In the genomic region with DNA sequence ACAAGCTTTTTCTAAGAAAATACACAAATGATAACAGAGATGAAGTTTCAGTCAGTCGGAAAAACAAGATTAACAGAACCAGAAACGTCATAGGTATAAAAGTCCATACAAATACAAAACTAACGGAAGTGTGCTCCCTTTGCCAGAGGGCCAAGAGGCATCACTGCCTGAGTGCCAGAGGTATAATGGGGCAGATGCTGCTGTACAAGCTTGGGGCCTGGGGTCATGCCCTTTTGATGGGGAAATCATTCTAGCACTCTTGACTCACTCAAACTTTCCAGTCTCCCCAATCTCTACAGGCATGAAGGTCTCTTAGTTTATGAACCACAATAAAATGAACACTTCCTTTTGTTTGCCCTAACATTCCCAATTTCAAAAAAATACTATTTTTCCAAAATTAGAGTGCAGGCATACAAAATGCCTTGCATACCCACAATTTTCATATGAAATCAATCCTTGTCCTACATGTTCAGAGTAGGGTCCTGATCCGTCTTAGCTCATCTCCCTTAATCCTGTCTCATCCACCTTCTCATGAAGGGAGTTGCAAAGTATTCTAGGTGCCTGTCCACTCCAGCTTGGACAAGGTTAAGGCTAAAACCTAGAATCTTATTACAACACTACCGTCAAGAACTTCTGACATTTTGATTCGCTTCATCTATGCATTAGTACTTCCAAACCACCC, we compare ENCODE assay signal across 10 cellular contexts. TPM values are rescaled to one million over a fixed set of nuclear protein-coding genes. Genes with fewer than 3 reads are reported as not detected.
DNase-seq lines count a peak whose midpoint lies in the region; ATAC-seq and TF ChIP-seq lines count a peak whose summit lies in the region.
"Had no signal": no experiment of that assay in that cellular context is flagged by ENCODE, and none has a peak within 500 bp of the region (broad histone marks: within the 10 kb centered on the region; RNA-seq: fewer than 3 reads in every experiment).

No MANE protein-coding gene starts in this region.

- DNase-seq in BE2C (no peak), COLO829 (ENCODE audit: low spot score) (no peak), middle frontal gyrus (ENCODE audit: extremely low spot score, low spot score) (no peak)
- DNase-seq in central memory CD8-positive, alpha-beta T cell (ENCODE audit: low spot score in 2 of 2), result no peak
- DNase-seq in naive thymus-derived CD4-positive, alpha-beta T cell, result no peak
- DNase-seq: NCI-H187 had no signal

- H3K27me3 Mint-ChIP-seq in central memory CD8-positive, alpha-beta T cell, result no peaks in the 10 kb centered on the region
- H3K27me3 Mint-ChIP-seq in naive thymus-derived CD4-positive, alpha-beta T cell, result no peaks in the 10 kb centered on the region

- H3K79me2 ChIP-seq in Loucy (ENCODE audit: insufficient read depth, low read length), result peaks cover 59% of the 10 kb centered on the region

- H3K9me3 ChIP-seq in BE2C (no peaks in the 10 kb centered on the region), Loucy (ENCODE audit: insufficient read depth, low read depth, low read length) (no peaks in the 10 kb centered on the region)
- no peaks in the 10 kb centered on the region for H3K9me3 ChIP-seq in naive thymus-derived CD4-positive, alpha-beta T cell (ENCODE audit: control insufficient read depth in 2 of 3, low read length in 3 of 3)

- H3K27me3 ChIP-seq in BE2C (no peaks in the 10 kb centered on the region), Loucy (ENCODE audit: insufficient read depth, low read length, poor library complexity, severe bottlenecking) (peaks cover 19% of the 10 kb centered on the region)
- no peaks in the 10 kb centered on the region for H3K27me3 ChIP-seq in naive thymus-derived CD4-positive, alpha-beta T cell (ENCODE audit: control insufficient read depth in 2 of 2, insufficient read depth in 2 of 2, low read length in 2 of 2)

- peak overlapping the region; percentile 78 for H3K4me2 ChIP-seq in Loucy (ENCODE audit: low read depth, low read length, poor library complexity, severe bottlenecking)

- CTCF ChIA-PET in naive thymus-derived CD4-positive, alpha-beta T cell (lab: Charles Lee), result interaction anchor here (0.7 kb wide), 1 partner anchor 47 kb away, joined by 3 read pairs; no protein-coding TSS in a partner anchor

- H3K4me3 Mint-ChIP-seq in central memory CD8-positive, alpha-beta T cell, result peak overlapping the region; percentile 89
- H3K4me3 Mint-ChIP-seq in naive thymus-derived CD4-positive, alpha-beta T cell, result peak overlapping the region; percentile 85 to 98 (median 94)

- H3K36me3 ChIP-seq in BE2C (peaks cover 49% of the 10 kb centered on the region), Loucy (ENCODE audit: insufficient read depth, low read length) (peaks cover 30% of the 10 kb centered on the region; the same call in 1 of the 2 replicates)
- H3K36me3 ChIP-seq in naive thymus-derived CD4-positive, alpha-beta T cell (ENCODE audit: control insufficient read depth in 2 of 3, insufficient read depth in 3 of 3, low read length in 3 of 3), result peaks cover 4 to 46% (median 9%) of the 10 kb centered on the region in 3 experiments

- no peaks in the 10 kb centered on the region for H3F3A ChIP-seq in Loucy (ENCODE audit: low read depth)

- peaks cover 52% of the 10 kb centered on the region for H4K20me1 ChIP-seq in Loucy (ENCODE audit: insufficient read depth, low read length, poor library complexity, severe bottlenecking)

- POLR2A ChIA-PET in naive thymus-derived CD4-positive, alpha-beta T cell (lab: Charles Lee), result no interaction called here

- no peak overlapping the region for H2AFZ ChIP-seq in Loucy (ENCODE audit: low read length)

- intact Hi-C loops in naive thymus-derived CD4-positive, alpha-beta T cell (cut with micrococcal nuclease), result loop anchor here in 1 of 2 donors (2.0 kb wide), 2 partner anchors 47 to 587 kb away; a partner anchor contains a TSS

- H3K4me1 Mint-ChIP-seq in central memory CD8-positive, alpha-beta T cell, result peaks cover 53% of the 10 kb centered on the region
- H3K4me1 Mint-ChIP-seq in naive thymus-derived CD4-positive, alpha-beta T cell, result peaks cover 40 to 62% (median 50%) of the 10 kb centered on the region in 7 donors

- peak overlapping the region; percentile 92 for H3K9ac ChIP-seq in Loucy (ENCODE audit: low read depth, low read length, poor library complexity, severe bottlenecking)

- ATAC-seq in central memory CD8-positive, alpha-beta T cell (replicated peaks; ENCODE audit: extremely low read depth, poor library complexity, severe bottlenecking), result no peak
- no peak for ATAC-seq in naive thymus-derived CD4-positive, alpha-beta T cell
- ATAC-seq in HG02759 (IDR thresholded peaks at IDR 0.05; ENCODE audit: unreplicated experiment) (no peak), GM18498 (IDR thresholded peaks at IDR 0.05; ENCODE audit: unreplicated experiment) (no peak)

- TF ChIP-seq CTCF in BE2C (IDR thresholded peaks at IDR 0.05; ENCODE audit: low read depth, low read length) (no peak), Loucy (conservative IDR thresholded peaks at IDR 0.05; ENCODE audit: low read length) (no peak)

- H3K27ac ChIP-seq in naive thymus-derived CD4-positive, alpha-beta T cell (ENCODE audit: low read depth, low read length), result peak overlapping the region; percentile 85

- H3K36me3 Mint-ChIP-seq in central memory CD8-positive, alpha-beta T cell (ENCODE audit: insufficient read depth), result peaks cover 50% of the 10 kb centered on the region
- peaks cover 5 to 24% (median 22%) of the 10 kb centered on the region in 5 donors for H3K36me3 Mint-ChIP-seq in naive thymus-derived CD4-positive, alpha-beta T cell

- no peaks in the 10 kb centered on the region for H3K9me2 ChIP-seq in Loucy (replicated peaks; ENCODE audit: low read depth, low read length)

- peak overlapping the region; percentile 95 for H3K27ac Mint-ChIP-seq in central memory CD8-positive, alpha-beta T cell (ENCODE audit: low read depth)
- peak overlapping the region; percentile 82 to 96 (median 93) for H3K27ac Mint-ChIP-seq in naive thymus-derived CD4-positive, alpha-beta T cell

- H3K9me3 Mint-ChIP-seq in central memory CD8-positive, alpha-beta T cell, result no peaks in the 10 kb centered on the region
- H3K9me3 Mint-ChIP-seq in naive thymus-derived CD4-positive, alpha-beta T cell, result peaks cover 0 to 4% (median 0%) of the 10 kb centered on the region in 11 donors

- H3K4me3 ChIP-seq in BE2C (ENCODE audit: low read depth, low read length), result peak overlapping the region; percentile 93
- H3K4me3 ChIP-seq in Loucy (ENCODE audit: low read length, poor library complexity, severe bottlenecking), result peak overlapping the region; percentile 87
- H3K4me3 ChIP-seq in naive thymus-derived CD4-positive, alpha-beta T cell (ENCODE audit: low read length), result peak overlapping the region; percentile 79

- H3K4me1 ChIP-seq in BE2C, result no peaks in the 10 kb centered on the region
- H3K4me1 ChIP-seq in Loucy (ENCODE audit: insufficient read depth, low read length, poor library complexity, severe bottlenecking), result peaks cover 39% of the 10 kb centered on the region
- peaks cover 24 to 25% of the 10 kb centered on the region in 2 donors for H3K4me1 ChIP-seq in naive thymus-derived CD4-positive, alpha-beta T cell (ENCODE audit: control insufficient read depth in 2 of 2, insufficient read depth in 2 of 2, low read length in 2 of 2)

RNA-seq across cellular contexts. Expression of a gene that starts 1.5 kb away (rescaled TPM):
- polyA plus RNA-seq in BE2C (2012; ENCODE audit: insufficient read depth, insufficient read length, low read depth), result 260 TPM
- 100 to 1,000 TPM; 431 to 720 (median 579) TPM for total RNA-seq in naive thymus-derived CD4-positive, alpha-beta T cell
- 100 to 1,000 TPM; 129 to 298 TPM for polyA plus RNA-seq in naive thymus-derived CD4-positive, alpha-beta T cell

RNA-seq across cellular contexts. Expression of a gene that starts 8.0 kb away (rescaled TPM):
- 19.9 TPM for polyA plus RNA-seq in BE2C (2012; ENCODE audit: insufficient read depth, insufficient read length, low read depth)
- 10 to 100 TPM in 1 of 5 experiments, 1 to 10 TPM in 2, under 1 TPM in 2; 0.81 to 83.6 (median 3.1) TPM for total RNA-seq in naive thymus-derived CD4-positive, alpha-beta T cell
- polyA plus RNA-seq in naive thymus-derived CD4-positive, alpha-beta T cell, result under 1 TPM; 0.09 to 0.17 TPM

RNA-seq across cellular contexts. Expression of a gene that starts 17.8 kb away (rescaled TPM):
- polyA plus RNA-seq in BE2C (2012; ENCODE audit: insufficient read depth, insufficient read length, low read depth), result 0.52 TPM
- 1 to 10 TPM in 1 of 5 experiments, under 1 TPM in 4; 0.14 to 2.8 (median 0.37) TPM for total RNA-seq in naive thymus-derived CD4-positive, alpha-beta T cell
- not detected for polyA plus RNA-seq in naive thymus-derived CD4-positive, alpha-beta T cell

RNA-seq across cellular contexts. Expression of a gene that starts 37.9 kb away (rescaled TPM):
- 25.8 TPM for polyA plus RNA-seq in BE2C (2012; ENCODE audit: insufficient read depth, insufficient read length, low read depth)
- 10 to 100 TPM in 3 of 5 experiments, 1 to 10 TPM in 2; 4.6 to 46.1 (median 16.3) TPM for total RNA-seq in naive thymus-derived CD4-positive, alpha-beta T cell
- polyA plus RNA-seq in naive thymus-derived CD4-positive, alpha-beta T cell, result 10 to 100 TPM; 12.9 to 14.3 TPM

RNA-seq across cellular contexts. Expression of a gene that starts 46.1 kb away (rescaled TPM):
- polyA plus RNA-seq in BE2C (2012; ENCODE audit: insufficient read depth, insufficient read length, low read depth), result not detected
- not detected for total RNA-seq in naive thymus-derived CD4-positive, alpha-beta T cell
- polyA plus RNA-seq in naive thymus-derived CD4-positive, alpha-beta T cell, result not detected
- total RNA-seq: dermis microvascular lymphatic vessel endothelial cell had no signal
